In the genomic region with DNA sequence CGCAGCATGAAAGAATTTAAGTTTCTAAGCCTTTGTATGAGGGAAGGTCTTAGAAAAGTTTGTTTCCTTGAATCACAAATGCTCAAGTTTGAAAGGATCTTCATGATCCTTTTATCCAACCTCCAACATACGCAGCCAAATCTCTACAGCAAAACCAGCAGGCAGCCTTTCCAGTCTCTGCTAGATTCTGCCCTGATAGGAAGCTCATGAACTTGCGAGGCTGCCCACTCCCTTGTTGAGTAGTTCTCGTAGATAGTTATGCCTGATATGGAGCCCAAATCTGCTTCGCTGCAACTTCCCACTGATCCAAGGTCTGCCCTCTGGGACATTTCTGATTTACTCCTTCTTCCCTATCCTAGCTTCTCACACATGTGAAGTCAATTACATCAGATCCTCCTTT, we compare ENCODE assay signal across 12 cellular contexts.
DNase-seq lines count a peak whose midpoint lies in the region; ATAC-seq and TF ChIP-seq lines count a peak whose summit lies in the region.
"Had no signal": no experiment of that assay in that cellular context is flagged by ENCODE, and none has a peak within 500 bp of the region (broad histone marks: within the 10 kb centered on the region; RNA-seq: fewer than 3 reads in every experiment).

No MANE protein-coding gene starts in this region.

- no peak overlapping the region for H2AFZ ChIP-seq in PC-3 (ENCODE audit: low read length)
- H2AFZ ChIP-seq: GM23248 had no signal

- H3K4me1 ChIP-seq in PC-3 (ENCODE audit: insufficient read depth, low read length) (peaks cover 65% of the 10 kb centered on the region), mesodermal cell (ENCODE audit: control insufficient read depth, insufficient read depth, low read length, poor library complexity, severe bottlenecking) (peaks cover 30% of the 10 kb centered on the region)
- H3K4me1 ChIP-seq: Caco-2 had no signal

- no peaks in the 10 kb centered on the region for H3K27me3 Mint-ChIP-seq in stimulated activated naive CD8-positive, alpha-beta T cell treated with anti-CD3 and anti-CD28 coated beads, Interleukin-15, amount 100 ng/mL, for 72 hours
- H3K27me3 Mint-ChIP-seq: B cell had no signal

- no peak for ATAC-seq in PC-3
- ATAC-seq in stimulated activated naive CD8-positive, alpha-beta T cell treated with anti-CD3 and anti-CD28 coated beads, Interleukin-15, amount 100 ng/mL, for 72 hours: no peak

- no peak overlapping the region for H3K4me3 ChIP-seq in PC-3 (ENCODE audit: low read length)
- no peak overlapping the region for H3K4me3 ChIP-seq in mesodermal cell (ENCODE audit: extremely low read depth, insufficient read depth, low read length, poor library complexity, severe bottlenecking)
- H3K4me3 ChIP-seq: GM23248, HAP-1 had no signal

- H3K9me2 ChIP-seq in PC-3 (replicated peaks; ENCODE audit: low read length): no peaks in the 10 kb centered on the region

- no peak for TF ChIP-seq CTCF in PC-3 (conservative IDR thresholded peaks at IDR 0.05; ENCODE audit: low read depth, low read length)
- TF ChIP-seq CTCF in VCaP (conservative IDR thresholded peaks at IDR 0.05): no peak

- POLR2A ChIA-PET in PC-3 (lab: Charles Lee; ENCODE audit: unreplicated experiment): no interaction called here

- no peaks in the 10 kb centered on the region for H4K20me1 ChIP-seq in PC-3 (ENCODE audit: low read length)

- no peak overlapping the region for H3K27ac Mint-ChIP-seq in stimulated activated naive CD8-positive, alpha-beta T cell treated with anti-CD3 and anti-CD28 coated beads, Interleukin-15, amount 100 ng/mL, for 72 hours
- H3K27ac Mint-ChIP-seq: B cell; CD4-positive, alpha-beta T cell had no signal

- DNase-seq in PC-3 (no peak), mesenteric fat pad (ENCODE audit: low spot score) (no peak), hepatic stellate cell (ENCODE audit: low spot score) (no peak)
- no peak for DNase-seq in stimulated activated naive CD8-positive, alpha-beta T cell treated with anti-CD3 and anti-CD28 coated beads, Interleukin-15, amount 100 ng/mL, for 72 hours
- DNase-seq: C1 segment of cervical spinal cord; Caco-2; CD4-positive, alpha-beta T cell; GM23248 had no signal

- H3K27ac ChIP-seq in PC-3 (ENCODE audit: low read length) (peak overlapping the region; percentile 80; the same call in 1 of the 2 replicates), VCaP (peak overlapping the region; percentile 65), mesodermal cell (ENCODE audit: low read depth, low read length, severe bottlenecking) (peak overlapping the region; percentile 46)
- H3K27ac ChIP-seq: GM23248 had no signal

- intact Hi-C loops in PC-3 (cut with micrococcal nuclease): loop anchor here (5.0 kb wide), 1 partner anchor 241 kb away; no protein-coding TSS in a partner anchor

- H3K9me3 Mint-ChIP-seq in stimulated activated naive CD8-positive, alpha-beta T cell treated with anti-CD3 and anti-CD28 coated beads, Interleukin-15, amount 100 ng/mL, for 72 hours: no peaks in the 10 kb centered on the region
- H3K9me3 Mint-ChIP-seq: CD4-positive, alpha-beta T cell had no signal

- H3K9ac ChIP-seq in PC-3 (ENCODE audit: low read length): no peak overlapping the region
- H3K9ac ChIP-seq: GM23248 had no signal

- no peaks in the 10 kb centered on the region for H3K79me2 ChIP-seq in PC-3 (ENCODE audit: low read length)

- no TSS peak for BruUV-seq in PC-3 (replicated peaks; lab: Mats Ljungman, UMichigan)

- no peaks in the 10 kb centered on the region for H3K27me3 ChIP-seq in PC-3 (ENCODE audit: low read length)

- CTCF ChIA-PET in PC-3 (lab: Charles Lee): no interaction called here

- 89 to 91% methylated on average over 4 of the region's 5 CpGs for WGBS in mesodermal cell (ENCODE audit: insufficient coverage in 2 of 2), 2 experiments

- H3K4me1 Mint-ChIP-seq in stimulated activated naive CD8-positive, alpha-beta T cell treated with anti-CD3 and anti-CD28 coated beads, Interleukin-15, amount 100 ng/mL, for 72 hours: no peaks in the 10 kb centered on the region
- H3K4me1 Mint-ChIP-seq: B cell had no signal

- H3K4me3 Mint-ChIP-seq in stimulated activated naive CD8-positive, alpha-beta T cell treated with anti-CD3 and anti-CD28 coated beads, Interleukin-15, amount 100 ng/mL, for 72 hours: no peak overlapping the region
- H3K4me3 Mint-ChIP-seq: B cell; CD4-positive, alpha-beta T cell had no signal

- no peaks in the 10 kb centered on the region for H3K9me3 ChIP-seq in PC-3 (ENCODE audit: low read length)
- H3K9me3 ChIP-seq in mesodermal cell (ENCODE audit: control insufficient read depth, low read length): no peaks in the 10 kb centered on the region
- H3K9me3 ChIP-seq: HAP-1 had no signal

- no peak overlapping the region for H3K4me2 ChIP-seq in PC-3 (ENCODE audit: low read length)

- H3F3A ChIP-seq in PC-3 (ENCODE audit: low read length, unreplicated experiment): peaks cover 6% of the 10 kb centered on the region

- H3K36me3 ChIP-seq in PC-3 (ENCODE audit: low read depth, low read length) (no peaks in the 10 kb centered on the region), mesodermal cell (ENCODE audit: control insufficient read depth, insufficient read depth, low read length) (no peaks in the 10 kb centered on the region)
- H3K36me3 ChIP-seq: HAP-1 had no signal
